ENCODE assay signal across 21 cellular contexts in the genomic region with DNA sequence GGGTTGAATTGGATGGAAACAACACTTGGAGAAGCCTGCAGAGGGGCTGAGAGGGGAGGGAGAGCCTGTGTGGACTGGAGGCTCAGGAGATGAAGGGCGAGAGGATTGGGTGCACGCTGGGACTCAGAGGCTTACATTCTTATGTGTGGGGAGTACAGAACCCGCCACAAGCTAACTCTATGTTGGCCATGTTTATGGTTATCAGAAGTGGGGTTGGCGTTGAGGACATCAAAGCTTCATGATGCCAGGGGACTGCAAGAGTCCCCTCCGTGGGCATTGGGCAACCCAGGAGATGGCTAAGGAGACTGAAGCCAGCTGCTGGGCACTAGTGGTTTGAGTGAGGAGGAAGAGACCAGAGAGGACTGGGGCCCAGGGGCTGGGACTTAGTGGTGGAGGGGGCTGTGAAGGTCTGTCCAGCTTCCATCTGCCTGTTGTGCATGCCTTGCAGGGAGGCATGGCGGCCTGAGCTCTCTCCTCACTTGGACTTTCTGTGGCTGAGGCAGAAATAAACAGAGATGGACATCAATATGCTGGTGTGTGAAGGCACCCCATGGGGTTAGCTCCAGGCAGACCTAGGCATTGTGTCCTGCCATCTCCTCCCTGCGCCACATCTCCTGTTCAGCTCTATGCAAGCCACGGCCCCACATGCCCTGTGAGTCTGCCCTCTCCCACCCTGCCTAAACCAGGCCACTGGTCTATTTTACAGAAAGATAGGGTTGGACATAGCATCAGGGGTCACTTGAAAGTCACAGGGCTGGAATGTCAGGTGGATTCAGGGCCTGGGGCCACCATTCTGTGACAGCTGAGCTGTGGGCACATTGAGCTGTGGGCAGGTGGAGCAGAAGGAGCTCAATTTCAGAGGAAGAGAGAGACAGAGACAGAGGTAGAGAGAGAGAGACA.
"Had no signal": no experiment of that assay in that cellular context is flagged by ENCODE, and none has a peak within 500 bp of the region (broad histone marks: within the 10 kb centered on the region; RNA-seq: fewer than 3 reads in every experiment).

No MANE protein-coding gene starts in this region.

- ATAC-seq: gastroesophageal sphincter, left ventricle myocardium superior, psoas muscle had no signal

- DNase-seq: colonic mucosa; effector memory CD4-positive, alpha-beta T cell; esophagus squamous epithelium; foreskin fibroblast; glutamatergic neuron; left ventricle myocardium superior; mesendoderm; naive B cell; occipital lobe; psoas muscle; retina; small intestine; stimulated activated CD4-positive, alpha-beta T cell treated with anti-CD3 and anti-CD28 coated beads, Interleukin-12 subunit alpha, Interleukin-12 subunit beta, amount 100 ng/mL, for 4 hours; stimulated activated naive CD4-positive, alpha-beta T cell; stomach; substantia nigra; transverse colon had no signal

- FAIRE-seq: endometrium, keratinocyte, small intestine, urothelium cell line had no signal
